2 cellular contexts compared by ENCODE assay signal in the genomic region with DNA sequence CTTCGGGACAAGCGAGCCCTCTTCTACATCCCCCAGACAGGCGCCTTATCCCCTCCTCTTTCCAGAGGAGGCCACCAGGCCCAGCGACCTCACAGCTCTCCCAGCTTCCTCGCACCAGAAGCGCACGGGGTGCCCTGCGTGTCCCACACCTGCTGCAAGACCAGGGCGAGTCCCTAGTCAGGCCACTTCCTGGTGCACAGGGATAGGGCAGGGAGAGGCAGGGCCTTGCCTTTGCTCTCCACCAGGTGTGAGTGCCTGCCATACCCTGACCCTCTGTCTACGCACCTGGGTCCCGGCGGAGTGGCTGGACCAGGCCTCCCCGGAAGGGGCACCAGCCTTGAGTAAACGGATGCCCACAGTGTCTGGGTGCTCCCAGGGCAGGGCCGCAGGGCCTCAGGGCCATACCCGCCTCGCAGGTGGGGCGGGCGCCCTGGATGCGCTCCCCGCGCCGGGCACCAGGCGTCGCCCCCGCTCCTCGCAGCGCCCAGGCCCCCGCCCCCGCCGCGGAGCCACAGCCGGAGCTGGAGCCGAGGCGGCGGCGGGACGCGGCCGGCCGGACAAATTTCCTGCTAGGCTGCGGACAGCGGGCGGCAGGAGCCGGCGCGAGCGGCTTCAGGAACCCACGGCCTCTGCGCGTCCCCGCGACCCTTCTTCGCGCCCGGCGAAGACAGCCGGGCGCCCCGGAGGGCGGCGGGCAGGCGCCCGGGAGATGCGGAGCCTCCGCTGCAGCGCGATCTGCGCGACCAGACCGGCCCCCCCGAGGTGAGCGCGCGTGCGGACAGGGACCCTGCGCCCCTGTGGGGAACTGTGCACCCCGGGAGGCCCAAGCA.
TF ChIP-seq lines count a peak whose summit lies in the region.

TSS of gene PTPRE (plus strand) at position 556 of the 830 bp plus-strand sequence. CDS start 133,779 bp downstream, outside the sequence.

TF ChIP-seq in HEK293, 187 proteins besides CTCF, POLR2A, EP300 and RAD21 (continued from another document and continues in another):
- TF ChIP-seq PATZ1 (tag by site-specific recombination; IDR thresholded peaks at IDR 0.05) (peak; percentile 31; the same call in 1 of the 2 replicates), ZNF121 (tag by site-specific recombination; IDR thresholded peaks at IDR 0.05) (no peak), ZNF169 (tag by site-specific recombination; IDR thresholded peaks at IDR 0.05) (no peak), ZSCAN30 (tag by site-specific recombination; IDR thresholded peaks at IDR 0.05) (peak; percentile 32; the same call in 1 of the 2 replicates), ZBTB8A (tag by site-specific recombination; IDR thresholded peaks at IDR 0.05) (peak; percentile 68; the same call in 1 of the 2 replicates), ZNF596 (tag by site-specific recombination; IDR thresholded peaks at IDR 0.05) (no peak), ZFP41 (tag by site-specific recombination; IDR thresholded peaks at IDR 0.05; ENCODE audit: borderline replicate concordance) (no peak), ZNF513 (tag by site-specific recombination; IDR thresholded peaks at IDR 0.05) (no peak), ZNF366 (tag by site-specific recombination; conservative IDR thresholded peaks at IDR 0.05) (no peak), ZBTB26 (tag by site-specific recombination; optimal IDR thresholded peaks at IDR 0.05) (peak; percentile 37)
- TF ChIP-seq, protein P1, sequence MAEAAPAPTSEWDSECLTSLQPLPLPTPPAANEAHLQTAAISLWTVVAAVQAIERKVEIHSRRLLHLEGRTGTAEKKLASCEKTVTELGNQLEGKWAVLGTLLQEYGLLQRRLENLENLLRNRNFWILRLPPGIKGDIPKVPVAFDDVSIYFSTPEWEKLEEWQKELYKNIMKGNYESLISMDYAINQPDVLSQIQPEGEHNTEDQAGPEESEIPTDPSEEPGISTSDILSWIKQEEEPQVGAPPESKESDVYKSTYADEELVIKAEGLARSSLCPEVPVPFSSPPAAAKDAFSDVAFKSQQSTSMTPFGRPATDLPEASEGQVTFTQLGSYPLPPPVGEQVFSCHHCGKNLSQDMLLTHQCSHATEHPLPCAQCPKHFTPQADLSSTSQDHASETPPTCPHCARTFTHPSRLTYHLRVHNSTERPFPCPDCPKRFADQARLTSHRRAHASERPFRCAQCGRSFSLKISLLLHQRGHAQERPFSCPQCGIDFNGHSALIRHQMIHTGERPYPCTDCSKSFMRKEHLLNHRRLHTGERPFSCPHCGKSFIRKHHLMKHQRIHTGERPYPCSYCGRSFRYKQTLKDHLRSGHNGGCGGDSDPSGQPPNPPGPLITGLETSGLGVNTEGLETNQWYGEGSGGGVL (tag by site-specific recombination; IDR thresholded peaks at IDR 0.05): no peak
- TF ChIP-seq, protein P2, sequence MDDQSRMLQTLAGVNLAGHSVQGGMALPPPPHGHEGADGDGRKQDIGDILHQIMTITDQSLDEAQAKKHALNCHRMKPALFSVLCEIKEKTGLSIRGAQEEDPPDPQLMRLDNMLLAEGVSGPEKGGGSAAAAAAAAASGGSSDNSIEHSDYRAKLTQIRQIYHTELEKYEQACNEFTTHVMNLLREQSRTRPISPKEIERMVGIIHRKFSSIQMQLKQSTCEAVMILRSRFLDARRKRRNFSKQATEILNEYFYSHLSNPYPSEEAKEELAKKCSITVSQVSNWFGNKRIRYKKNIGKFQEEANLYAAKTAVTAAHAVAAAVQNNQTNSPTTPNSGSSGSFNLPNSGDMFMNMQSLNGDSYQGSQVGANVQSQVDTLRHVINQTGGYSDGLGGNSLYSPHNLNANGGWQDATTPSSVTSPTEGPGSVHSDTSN (CRISPR knock-in tag; IDR thresholded peaks at IDR 0.05): 0 out of 2 replicates have a peak, but pooled peaks have one; percentile 21

TF ChIP-seq in H1, 55 proteins besides CTCF, POLR2A, EP300 and RAD21 (continued from another document):
- TF ChIP-seq MAX (IDR thresholded peaks at IDR 0.05): peak; percentile 59
- TF ChIP-seq, protein P3, sequence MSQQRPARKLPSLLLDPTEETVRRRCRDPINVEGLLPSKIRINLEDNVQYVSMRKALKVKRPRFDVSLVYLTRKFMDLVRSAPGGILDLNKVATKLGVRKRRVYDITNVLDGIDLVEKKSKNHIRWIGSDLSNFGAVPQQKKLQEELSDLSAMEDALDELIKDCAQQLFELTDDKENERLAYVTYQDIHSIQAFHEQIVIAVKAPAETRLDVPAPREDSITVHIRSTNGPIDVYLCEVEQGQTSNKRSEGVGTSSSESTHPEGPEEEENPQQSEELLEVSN (IDR thresholded peaks at IDR 0.05): 0 out of 2 replicates have a peak, but pooled peaks have one; percentile 26
- TF ChIP-seq TEAD4 (IDR thresholded peaks at IDR 0.05; ENCODE audit: low read depth, low read length): no peak
- no peak for TF ChIP-seq POLR2AphosphoS5 (IDR thresholded peaks at IDR 0.05; ENCODE audit: low read depth, low read length)
- no peak for TF ChIP-seq SRF (IDR thresholded peaks at IDR 0.05; ENCODE audit: low read depth, low read length)
- TF ChIP-seq RBBP5 (IDR thresholded peaks at IDR 0.05; ENCODE audit: borderline replicate concordance, low read depth, low read length): no peak; the same call in 1 of the 2 replicates
- TF ChIP-seq GABPA (IDR thresholded peaks at IDR 0.05; ENCODE audit: borderline replicate concordance, insufficient read depth, low read length): 0 out of 2 replicates have a peak, but pooled peaks have one; percentile 11
- peak; percentile 30; the same call in 1 of the 2 replicates for TF ChIP-seq PHF8 (conservative IDR thresholded peaks at IDR 0.05; ENCODE audit: low read depth, low read length)
- TF ChIP-seq CTBP2 (IDR thresholded peaks at IDR 0.05; ENCODE audit: borderline replicate concordance, insufficient read depth, insufficient read length, low read length): peak; percentile 48
- no peak for TF ChIP-seq HDAC6 (IDR thresholded peaks at IDR 0.05; ENCODE audit: low read depth, low read length)
